In the genomic region with DNA sequence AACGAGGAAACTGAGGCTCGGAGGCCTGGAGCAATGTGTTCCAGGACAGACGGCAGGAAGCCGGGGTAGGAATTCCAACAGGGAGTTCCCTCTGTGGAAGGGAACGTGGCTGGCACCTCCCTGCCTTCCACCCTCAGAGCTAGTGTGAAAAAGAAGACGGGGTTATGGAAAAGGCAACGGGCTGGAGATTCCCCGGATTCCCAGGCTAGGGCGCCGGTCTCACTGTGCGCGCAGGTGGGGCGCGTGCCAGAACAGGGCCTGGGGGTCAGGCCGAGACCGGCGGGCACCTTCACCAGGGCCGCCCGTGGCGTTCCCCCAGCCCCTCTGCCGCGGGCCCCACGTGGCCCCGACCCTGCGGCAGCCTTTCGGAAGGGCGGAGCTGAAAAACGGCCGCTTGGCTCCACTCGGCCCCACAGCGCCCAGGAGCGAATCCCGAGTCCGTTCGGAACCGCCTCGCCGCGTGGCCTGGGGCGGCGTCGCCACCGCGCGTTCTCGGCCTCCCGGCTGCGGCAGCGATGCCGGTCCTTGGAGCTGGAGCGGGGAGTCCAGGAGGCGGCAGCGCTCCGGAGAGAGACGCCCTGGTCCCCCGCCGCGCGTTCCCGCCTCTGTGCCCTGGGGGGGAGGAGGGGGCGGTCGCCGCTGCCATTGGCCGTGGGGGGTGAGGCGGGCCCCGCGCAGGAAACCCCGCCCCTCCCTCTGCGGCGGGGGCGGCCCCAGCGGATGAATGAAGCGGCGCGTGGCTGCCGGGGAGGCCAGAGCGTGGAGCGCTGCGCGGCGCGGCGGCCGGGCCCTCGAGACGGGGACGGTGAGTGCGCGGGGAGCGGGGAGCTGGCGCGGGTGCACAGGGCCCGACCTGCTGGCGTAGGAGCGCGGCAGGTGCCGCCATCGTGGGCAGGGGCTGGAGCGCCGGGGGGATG, we compare ENCODE assay signal across 8 cellular contexts. TPM values are rescaled to one million over a fixed set of nuclear protein-coding genes. Genes with fewer than 3 reads are reported as not detected.
DNase-seq lines count a peak whose midpoint lies in the region; ATAC-seq and TF ChIP-seq lines count a peak whose summit lies in the region.

A gene with protein sequence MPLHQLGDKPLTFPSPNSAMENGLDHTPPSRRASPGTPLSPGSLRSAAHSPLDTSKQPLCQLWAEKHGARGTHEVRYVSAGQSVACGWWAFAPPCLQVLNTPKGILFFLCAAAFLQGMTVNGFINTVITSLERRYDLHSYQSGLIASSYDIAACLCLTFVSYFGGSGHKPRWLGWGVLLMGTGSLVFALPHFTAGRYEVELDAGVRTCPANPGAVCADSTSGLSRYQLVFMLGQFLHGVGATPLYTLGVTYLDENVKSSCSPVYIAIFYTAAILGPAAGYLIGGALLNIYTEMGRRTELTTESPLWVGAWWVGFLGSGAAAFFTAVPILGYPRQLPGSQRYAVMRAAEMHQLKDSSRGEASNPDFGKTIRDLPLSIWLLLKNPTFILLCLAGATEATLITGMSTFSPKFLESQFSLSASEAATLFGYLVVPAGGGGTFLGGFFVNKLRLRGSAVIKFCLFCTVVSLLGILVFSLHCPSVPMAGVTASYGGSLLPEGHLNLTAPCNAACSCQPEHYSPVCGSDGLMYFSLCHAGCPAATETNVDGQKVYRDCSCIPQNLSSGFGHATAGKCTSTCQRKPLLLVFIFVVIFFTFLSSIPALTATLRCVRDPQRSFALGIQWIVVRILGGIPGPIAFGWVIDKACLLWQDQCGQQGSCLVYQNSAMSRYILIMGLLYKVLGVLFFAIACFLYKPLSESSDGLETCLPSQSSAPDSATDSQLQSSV (plus strand): TSS at position 755 of the 917 bp plus-strand sequence. CDS start 13,952 bp downstream, outside the sequence.

- peak; percentile 36 for TF ChIP-seq POLR2A in esophagus muscularis mucosa (IDR thresholded peaks at IDR 0.05; ENCODE audit: low read depth)

- H3K36me3 Mint-ChIP-seq in naive B cell = no peaks in the 10 kb centered on the region

- intact Hi-C loops in esophagus muscularis mucosa (cut with DNase I) = no loop called here

- peaks cover 13 to 16% (median 13%) of the 10 kb centered on the region in 3 donors for H3K4me1 Mint-ChIP-seq in naive B cell

- peaks cover 45% of the 10 kb centered on the region for H3K79me2 ChIP-seq in OCI-LY3 (ENCODE audit: low read length)

- no peaks in the 10 kb centered on the region for H3K9me3 ChIP-seq in OCI-LY3 (ENCODE audit: insufficient read depth, low read length)
- no peaks in the 10 kb centered on the region for H3K9me3 ChIP-seq in esophagus muscularis mucosa

- no peaks in the 10 kb centered on the region for H3K9me3 Mint-ChIP-seq in naive B cell

- H3K27me3 Mint-ChIP-seq in naive B cell = peaks cover 0 to 10% (median 10%) of the 10 kb centered on the region in 3 donors

- H2AFZ ChIP-seq in OCI-LY3 (ENCODE audit: low read depth, low read length) = peak within 1 kb of the TSS; percentile 25; the same call in 1 of the 2 replicates

- H4K20me1 ChIP-seq in OCI-LY3 (ENCODE audit: insufficient read depth, low read length) = peaks cover 39% of the 10 kb centered on the region

- DNase-seq in HT-29 (ENCODE audit: low spot score) = peak; percentile 87
- DNase-seq in activated T-cell treated with anti-CD3 and anti-CD28 coated beads for 48 hours (ENCODE audit: low read depth) = peak; percentile 91
- DNase-seq in esophagus muscularis mucosa (ENCODE audit: extremely low spot score) = no peak
- DNase-seq in naive B cell = peak; percentile 89
- DNase-seq in stimulated activated naive CD4-positive, alpha-beta T cell treated with Interleukin-2 at 50 U/mL for 16 hours (lab: John Stamatoyannopoulos, UW) = peak; percentile 82

- WGBS in esophagus muscularis mucosa = 10% methylated on average over 11 of the region's 100 CpGs

- H3K27ac ChIP-seq in C4-2B = peak within 1 kb of the TSS; percentile 89
- H3K27ac ChIP-seq in OCI-LY3 (ENCODE audit: low read length) = peak within 1 kb of the TSS; percentile 23
- H3K27ac ChIP-seq in esophagus muscularis mucosa (replicated peaks in 1 of 4) = peak within 1 kb of the TSS; percentile 44 to 75 (median 72)

- peak within 1 kb of the TSS; percentile 88 for H3K4me2 ChIP-seq in OCI-LY3 (ENCODE audit: low read length)

- H3K36me3 ChIP-seq in OCI-LY3 (replicated peaks; ENCODE audit: low read depth, low read length) (peaks cover 6% of the 10 kb centered on the region), esophagus muscularis mucosa (peaks cover 0 to 16% (median 1%) of the 10 kb centered on the region in 4 donors)

- peak within 1 kb of the TSS; percentile 39 to 84 (median 57) for H3K27ac Mint-ChIP-seq in naive B cell

- H3K4me3 ChIP-seq in OCI-LY3 (ENCODE audit: low read length) (peak within 1 kb of the TSS; percentile 89), esophagus muscularis mucosa (peak within 1 kb of the TSS; percentile 56 to 63 (median 62))

- H3K4me3 Mint-ChIP-seq in naive B cell = peak within 1 kb of the TSS; percentile 82 to 93 (median 85)

- peaks cover 31% of the 10 kb centered on the region for H3K4me1 ChIP-seq in OCI-LY3 (ENCODE audit: low read length)
- H3K4me1 ChIP-seq in esophagus muscularis mucosa = peaks cover 24 to 47% (median 42%) of the 10 kb centered on the region in 4 donors

- TF ChIP-seq CTCF in C4-2B (conservative IDR thresholded peaks at IDR 0.05) (no peak), OCI-LY3 (IDR thresholded peaks at IDR 0.05; ENCODE audit: low read depth, low read length) (no peak), esophagus muscularis mucosa (IDR thresholded peaks at IDR 0.05) (no peak)

- ATAC-seq in GM19452 (IDR thresholded peaks at IDR 0.05; ENCODE audit: unreplicated experiment) = peak; percentile 56
- peak; percentile 88 to 89 for ATAC-seq in naive B cell (ENCODE audit: low read depth in 2 of 2)

- H3K27me3 ChIP-seq in OCI-LY3 (ENCODE audit: low read depth, low read length) (peaks cover 16% of the 10 kb centered on the region; the same call in 1 of the 2 replicates), esophagus muscularis mucosa (peaks cover 0 to 91% (median 21%) of the 10 kb centered on the region in 4 donors)

- peak within 1 kb of the TSS; percentile 77 for H3K9ac ChIP-seq in OCI-LY3 (ENCODE audit: low read length)

- TF ChIP-seq EP300 in esophagus muscularis mucosa (IDR thresholded peaks at IDR 0.05) = no peak

RNA-seq across cellular contexts. Expression of the gene that starts here (rescaled TPM):
- 78.8 and 83.4 TPM in 2 replicates for total RNA-seq in HT-29 (2014; rRNA removed; shearing (Covaris generic))
- 10 to 100 TPM in 3 of 4 donors, 1 to 10 TPM in 1; 10.0 to 42.4 (median 30.1) TPM for total RNA-seq in esophagus muscularis mucosa
- 1 to 10 TPM in 3 of 6 donors, under 1 TPM in 3; 0.29 to 4.6 (median 0.91) TPM for polyA plus RNA-seq in naive B cell (ENCODE audit: low read depth in 6 of 6)

Comparison
In these comparisons a context has a peak if more than half of its experiments do, and no peak if none do; other contexts are left out.
1. H3K27ac ChIP-seq: peak in every context shown above with its lines; median percentile 89 in C4-2B; 72 in esophagus muscularis mucosa; 23 in OCI-LY3.